ENCODE assay signal across 1 cellular context in the genomic region with DNA sequence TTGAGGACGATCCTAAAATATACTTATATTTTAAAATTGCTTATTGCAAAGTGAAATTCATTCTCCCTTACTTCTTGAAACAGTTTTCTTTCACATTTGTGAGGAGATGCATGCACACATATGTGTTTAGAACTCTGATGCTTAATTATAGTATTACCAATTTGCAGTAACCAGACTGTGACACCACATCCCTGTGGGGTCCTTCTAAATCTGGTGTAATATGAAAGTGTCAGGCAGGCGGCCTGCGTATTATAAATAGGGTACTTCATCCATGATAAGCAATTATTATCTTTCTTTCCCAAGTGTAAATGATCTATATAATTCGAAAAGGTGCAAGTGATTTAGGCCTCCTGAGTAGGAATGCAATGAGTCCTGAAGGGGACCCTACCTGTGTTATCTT.
TF ChIP-seq lines count a peak whose summit lies in the region.

No MANE protein-coding gene starts in this region.

TF ChIP-seq in endothelial cell of umbilical vein, 7 proteins besides CTCF, POLR2A, EP300 and RAD21:
- TF ChIP-seq EZH2 (IDR thresholded peaks at IDR 0.05; ENCODE audit: borderline replicate concordance, low read depth, low read length, severe bottlenecking) (no peak), POLR2AphosphoS5 (IDR thresholded peaks at IDR 0.05; ENCODE audit: insufficient read depth, low read depth, low read length) (no peak), MYC (IDR thresholded peaks at IDR 0.05; ENCODE audit: low read depth, low read length) (no peak), GATA2 (IDR thresholded peaks at IDR 0.05; ENCODE audit: insufficient read depth, insufficient read length, low read depth, low read length) (no peak), JUN (IDR thresholded peaks at IDR 0.05; ENCODE audit: borderline replicate concordance, insufficient read depth, insufficient read length, low read depth) (no peak), FOS (IDR thresholded peaks at IDR 0.05; ENCODE audit: borderline replicate concordance, insufficient read depth, low read length) (no peak)
- TF ChIP-seq, protein P1, sequence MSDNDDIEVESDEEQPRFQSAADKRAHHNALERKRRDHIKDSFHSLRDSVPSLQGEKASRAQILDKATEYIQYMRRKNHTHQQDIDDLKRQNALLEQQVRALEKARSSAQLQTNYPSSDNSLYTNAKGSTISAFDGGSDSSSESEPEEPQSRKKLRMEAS (IDR thresholded peaks at IDR 0.05; ENCODE audit: insufficient read depth, insufficient read length) = no peak
TF ChIP-seq in endothelial cell of umbilical vein: peak in this region for 0.
